In genomic region chr21:45997495-45998275, GRCh38 we compare ENCODE assay signal across 20 cellular contexts. TPM values are rescaled to one million over a fixed set of nuclear protein-coding genes. Genes with fewer than 3 reads are reported as not detected.
A peak's percentile ranks its signal among the peaks of the same experiment; 100 is the strongest.
DNase-seq lines count a peak whose midpoint lies in the region; ATAC-seq, FAIRE-seq and TF ChIP-seq lines count a peak whose summit lies in the region.
"Had no signal": no experiment of that assay in that cellular context is flagged by ENCODE, and none has a peak within 500 bp of the region (broad histone marks: within the 10 kb centered on the region; RNA-seq: fewer than 3 reads in every experiment).

No MANE protein-coding gene starts in this region.

- H3K36me3 ChIP-seq in breast epithelium: no peaks in the 10 kb centered on the region
- peaks cover 0 to 9% (median 0%) of the 10 kb centered on the region in 4 donors for H3K36me3 ChIP-seq in transverse colon

- no peak overlapping the region for H3K27ac Mint-ChIP-seq in MCF 10A (ENCODE audit: low read depth, unreplicated experiment)
- no peak overlapping the region for H3K27ac Mint-ChIP-seq in natural killer cell treated with Interleukin-12 subunit alpha and Interleukin-12 subunit beta and Interleukin-15 and Interleukin-18, amount 100 ng/mL, for 72 hours
- H3K27ac Mint-ChIP-seq: activated CD8-positive, alpha-beta memory T cell treated with anti-CD3 and anti-CD28 coated beads, Interleukin-2, amount 10 ng/mL, durations not matched to agents 7 days and 5 days; activated naive CD4-positive, alpha-beta T cell treated with anti-CD3 and anti-CD28 coated beads, Interleukin-2, amount 50 U/mL, for 72 hours; IgD-negative memory B cell; stimulated activated naive CD8-positive, alpha-beta T cell treated with anti-CD3 and anti-CD28 coated beads, Interleukin-15, Interleukin-2, amounts not matched to agents 100 ng/mL and 50 ng/mL, for 24 hours had no signal

- H3K4me1 ChIP-seq in breast epithelium: no peaks in the 10 kb centered on the region
- no peaks in the 10 kb centered on the region for H3K4me1 ChIP-seq in transverse colon
- H3K4me1 ChIP-seq: SJSA1, vagina had no signal

- WGBS in transverse colon (ENCODE audit: low coverage in 1 of 2), 2 donors: 90% methylated on average over 31 of the region's 38 CpGs; no CpG with 5 or more reads in 1 of the 2 donors

- no peak overlapping the region for H3K4me3 ChIP-seq in breast epithelium
- no peak overlapping the region for H3K4me3 ChIP-seq in transverse colon
- H3K4me3 ChIP-seq: cardiac muscle cell, SJSA1, vagina had no signal

- TF ChIP-seq POLR2A in breast epithelium (IDR thresholded peaks at IDR 0.05) (no peak), transverse colon (IDR thresholded peaks at IDR 0.05) (no peak)

- CTCF ChIA-PET in MCF 10A (lab: Yijun Ruan, JAX): no interaction called here

- no peaks in the 10 kb centered on the region for H3K27me3 Mint-ChIP-seq in MCF 10A (ENCODE audit: insufficient read depth, unreplicated experiment)
- no peaks in the 10 kb centered on the region for H3K27me3 Mint-ChIP-seq in natural killer cell treated with Interleukin-12 subunit alpha and Interleukin-12 subunit beta and Interleukin-15 and Interleukin-18, amount 100 ng/mL, for 72 hours
- H3K27me3 Mint-ChIP-seq: activated CD8-positive, alpha-beta memory T cell treated with anti-CD3 and anti-CD28 coated beads, Interleukin-2, amount 10 ng/mL, durations not matched to agents 7 days and 5 days; IgD-negative memory B cell; stimulated activated naive CD8-positive, alpha-beta T cell treated with anti-CD3 and anti-CD28 coated beads, Interleukin-15, Interleukin-2, amounts not matched to agents 100 ng/mL and 50 ng/mL, for 24 hours had no signal

- H3K9me3 ChIP-seq in breast epithelium (no peaks in the 10 kb centered on the region), transverse colon (no peaks in the 10 kb centered on the region)
- H3K9me3 ChIP-seq: SJSA1, vagina had no signal

- no peaks in the 10 kb centered on the region for H3K4me1 Mint-ChIP-seq in MCF 10A (ENCODE audit: insufficient read depth, unreplicated experiment)
- no peaks in the 10 kb centered on the region for H3K4me1 Mint-ChIP-seq in natural killer cell treated with Interleukin-12 subunit alpha and Interleukin-12 subunit beta and Interleukin-15 and Interleukin-18, amount 100 ng/mL, for 72 hours (ENCODE audit: low read depth in 2 of 2)
- H3K4me1 Mint-ChIP-seq: activated CD8-positive, alpha-beta memory T cell treated with anti-CD3 and anti-CD28 coated beads, Interleukin-2, amount 10 ng/mL, durations not matched to agents 7 days and 5 days; CD8-positive, alpha-beta memory T cell; IgD-negative memory B cell had no signal

- H3K27me3 ChIP-seq in breast epithelium (no peaks in the 10 kb centered on the region), transverse colon (no peaks in the 10 kb centered on the region)
- H3K27me3 ChIP-seq: cardiac muscle cell, SJSA1, vagina had no signal

- H3K4me3 Mint-ChIP-seq in MCF 10A (ENCODE audit: unreplicated experiment): no peak overlapping the region
- no peak overlapping the region for H3K4me3 Mint-ChIP-seq in natural killer cell treated with Interleukin-12 subunit alpha and Interleukin-12 subunit beta and Interleukin-15 and Interleukin-18, amount 100 ng/mL, for 72 hours
- H3K4me3 Mint-ChIP-seq: activated CD8-positive, alpha-beta memory T cell treated with anti-CD3 and anti-CD28 coated beads, Interleukin-2, amount 10 ng/mL, durations not matched to agents 7 days and 5 days; CD8-positive, alpha-beta memory T cell; IgD-negative memory B cell; stimulated activated naive CD8-positive, alpha-beta T cell treated with anti-CD3 and anti-CD28 coated beads, Interleukin-15, Interleukin-2, amounts not matched to agents 100 ng/mL and 50 ng/mL, for 24 hours had no signal

- no TSS peak for BruUV-seq in MCF 10A (replicated peaks; lab: Mats Ljungman, UMichigan)

- peak overlapping the region in 1 of 2 donors; percentile 88 for H3K27ac ChIP-seq in breast epithelium
- H3K27ac ChIP-seq in transverse colon: peak overlapping the region in 2 of 4 donors; percentile 45 to 86
- H3K27ac ChIP-seq: cardiac muscle cell, SJSA1 had no signal

- ATAC-seq in natural killer cell treated with Interleukin-12 subunit alpha and Interleukin-12 subunit beta and Interleukin-15 and Interleukin-18, amount 100 ng/mL, for 72 hours: no peak
- no peak for ATAC-seq in GM19452 (IDR thresholded peaks at IDR 0.05; ENCODE audit: unreplicated experiment)
- ATAC-seq: activated CD8-positive, alpha-beta memory T cell treated with anti-CD3 and anti-CD28 coated beads, Interleukin-2, amount 10 ng/mL, durations not matched to agents 7 days and 5 days; activated naive CD4-positive, alpha-beta T cell treated with anti-CD3 and anti-CD28 coated beads, Interleukin-2, amount 50 U/mL, for 72 hours had no signal

- peaks cover 6% of the 10 kb centered on the region for H3K36me3 Mint-ChIP-seq in MCF 10A (ENCODE audit: insufficient read depth, unreplicated experiment)
- H3K36me3 Mint-ChIP-seq in natural killer cell treated with Interleukin-12 subunit alpha and Interleukin-12 subunit beta and Interleukin-15 and Interleukin-18, amount 100 ng/mL, for 72 hours: no peaks in the 10 kb centered on the region
- H3K36me3 Mint-ChIP-seq: activated CD8-positive, alpha-beta memory T cell treated with anti-CD3 and anti-CD28 coated beads, Interleukin-2, amount 10 ng/mL, durations not matched to agents 7 days and 5 days; activated naive CD4-positive, alpha-beta T cell treated with anti-CD3 and anti-CD28 coated beads, Interleukin-2, amount 50 U/mL, for 72 hours; CD8-positive, alpha-beta memory T cell; IgD-negative memory B cell had no signal

- intact Hi-C loops in breast epithelium (cut with DNase I; ENCODE audit: low total_unique reads) (loop anchor here (1.0 to 10.0 kb wide), 2 partner anchors 43 to 97 kb away; partner anchors contain the start of gene COL6A2), MCF 10A (cut with micrococcal nuclease) (no loop called here), transverse colon (cut with DNase I; ENCODE audit: low total_unique reads) (no loop called here)

- DNase-seq in breast epithelium (ENCODE audit: low spot score in 2 of 2): peak; percentile 14 to 40
- no peak for DNase-seq in MCF 10A (ENCODE audit: unreplicated experiment)
- peak; percentile 15 to 22 for DNase-seq in frontal cortex (ENCODE audit: low spot score in 2 of 2)
- DNase-seq in natural killer cell treated with Interleukin-12 subunit alpha and Interleukin-12 subunit beta and Interleukin-15 and Interleukin-18, amount 100 ng/mL, for 72 hours (ENCODE audit: low spot score): peak; percentile 51
- DNase-seq in transverse colon: peak; percentile 7
- no peak for DNase-seq in stimulated activated CD4-positive, alpha-beta T cell treated with anti-CD3 and anti-CD28 coated beads, Interleukin-4, amount 100 ng/mL, for 4 hours
- DNase-seq in RCC 7860 (ENCODE audit: low spot score): no peak
- DNase-seq: activated CD8-positive, alpha-beta memory T cell treated with anti-CD3 and anti-CD28 coated beads, Interleukin-2, amount 10 ng/mL, durations not matched to agents 7 days and 5 days; MV-4-11; NCI-H2029; NCI-H524 treated with DMSO at 0.1 percent for 48 hours; nucleus accumbens had no signal

- TF ChIP-seq EP300 in transverse colon (IDR thresholded peaks at IDR 0.05; ENCODE audit: low read depth): no peak

- in situ Hi-C loops in transverse colon (cut with MboI; ENCODE audit: low pct_ligation_motif_present in 1 of 4, low pct_unique_long_range_greater_than_20kb in 1 of 4, low sequenced_read_pairs in 3 of 4): no loop called here

- POLR2A ChIA-PET in MCF 10A (lab: Yijun Ruan, JAX): interaction anchor here (0.7 kb wide), 1 partner anchor 16 kb away, joined by 3 read pairs; no protein-coding TSS in a partner anchor

- H3K9me3 Mint-ChIP-seq in MCF 10A (ENCODE audit: unreplicated experiment): no peaks in the 10 kb centered on the region
- H3K9me3 Mint-ChIP-seq in natural killer cell treated with Interleukin-12 subunit alpha and Interleukin-12 subunit beta and Interleukin-15 and Interleukin-18, amount 100 ng/mL, for 72 hours: no peaks in the 10 kb centered on the region
- H3K9me3 Mint-ChIP-seq: activated naive CD4-positive, alpha-beta T cell treated with anti-CD3 and anti-CD28 coated beads, Interleukin-2, amount 50 U/mL, for 72 hours; CD8-positive, alpha-beta memory T cell; IgD-negative memory B cell; stimulated activated naive CD8-positive, alpha-beta T cell treated with anti-CD3 and anti-CD28 coated beads, Interleukin-15, Interleukin-2, amounts not matched to agents 100 ng/mL and 50 ng/mL, for 24 hours had no signal

- TF ChIP-seq CTCF in breast epithelium (IDR thresholded peaks at IDR 0.05): no peak
- TF ChIP-seq CTCF in MCF 10A (IDR thresholded peaks at IDR 0.05; ENCODE audit: unreplicated experiment): no peak
- TF ChIP-seq CTCF in transverse colon (IDR thresholded peaks at IDR 0.05): no peak

- no peak for FAIRE-seq in frontal cortex (lab: Jason Lieb, UNC)
- FAIRE-seq in RCC 7860 (lab: Jason Lieb, UNC): no peak

RNA-seq across cellular contexts. Expression of gene COL6A1, which starts 16.1 kb away (rescaled TPM):
- 100 to 1,000 TPM; 137 to 527 (median 201) TPM for total RNA-seq in breast epithelium
- total RNA-seq in MCF 10A (2022): 3.2 and 3.5 TPM in 2 replicates
- total RNA-seq in frontal cortex: 41.6 TPM
- total RNA-seq in natural killer cell treated with Interleukin-12 subunit alpha and Interleukin-12 subunit beta and Interleukin-15 and Interleukin-18, amount 100 ng/mL, for 72 hours: not detected
- 100 to 1,000 TPM; 166 to 580 (median 346) TPM for total RNA-seq in transverse colon

Comparison
In these comparisons a context has a peak if more than half of its experiments do, and no peak if none do; other contexts are left out.
1. DNase-seq: peak in breast epithelium (2 of 2), frontal cortex (2 of 2), natural killer cell treated with Interleukin-12 subunit alpha and Interleukin-12 subunit beta and Interleukin-15 and Interleukin-18, amount 100 ng/mL, for 72 hours (single experiment) and transverse colon (single experiment); none in MCF 10A (single experiment), stimulated activated CD4-positive, alpha-beta T cell treated with anti-CD3 and anti-CD28 coated beads, Interleukin-4, amount 100 ng/mL, for 4 hours (0 of 2) and RCC 7860 (single experiment).